Comparison of ENCODE assay signal across 9 cellular contexts in genomic region chr22:29907753-29908515, GRCh38. TPM values are rescaled to one million over a fixed set of nuclear protein-coding genes. Genes with fewer than 3 reads are reported as not detected.
DNase-seq lines count a peak whose midpoint lies in the region; ATAC-seq and TF ChIP-seq lines count a peak whose summit lies in the region.
"Had no signal": no experiment of that assay in that cellular context is flagged by ENCODE, and none has a peak within 500 bp of the region (broad histone marks: within the 10 kb centered on the region; RNA-seq: fewer than 3 reads in every experiment).

No MANE protein-coding gene starts in this region.

- no peaks in the 10 kb centered on the region for H3K36me3 Mint-ChIP-seq in Caco-2 (ENCODE audit: insufficient read depth, unreplicated experiment)
- no peaks in the 10 kb centered on the region for H3K36me3 Mint-ChIP-seq in endodermal cell (ENCODE audit: low read depth)
- H3K36me3 Mint-ChIP-seq: memory B cell had no signal

- H3K27me3 Mint-ChIP-seq in Caco-2 (ENCODE audit: insufficient read depth, unreplicated experiment) = no peaks in the 10 kb centered on the region
- H3K27me3 Mint-ChIP-seq in endodermal cell (ENCODE audit: insufficient read depth) = no peaks in the 10 kb centered on the region
- H3K27me3 Mint-ChIP-seq: memory B cell had no signal

- H3K27me3 ChIP-seq in Caco-2 (replicated peaks; ENCODE audit: control insufficient read depth, insufficient read depth, low read length) (no peaks in the 10 kb centered on the region), HUES48 (ENCODE audit: control insufficient read depth, insufficient read depth, low read length) (no peaks in the 10 kb centered on the region), muscle layer of duodenum (ENCODE audit: low read depth, low read length) (no peaks in the 10 kb centered on the region), endodermal cell (ENCODE audit: control insufficient read depth, insufficient read depth, low read length, poor library complexity, severe bottlenecking) (no peaks in the 10 kb centered on the region)

- POLR2A ChIA-PET in Caco-2 (lab: Charles Lee) (no interaction called here), RWPE1 (lab: Yijun Ruan, JAX; ENCODE audit: low non-redundant PET) (no interaction called here)

- H3K9ac ChIP-seq in HUES48 (ENCODE audit: low read depth, low read length) = no peak overlapping the region
- no peak overlapping the region for H3K9ac ChIP-seq in endodermal cell (ENCODE audit: extremely low read depth, low read length, poor library complexity, severe bottlenecking)

- H3K4me1 Mint-ChIP-seq in Caco-2 (ENCODE audit: low read depth, unreplicated experiment) = peaks cover 14% of the 10 kb centered on the region
- peaks cover 14% of the 10 kb centered on the region for H3K4me1 Mint-ChIP-seq in endodermal cell

- 74 to 87% methylated on average over 5 of the region's 5 CpGs for WGBS in endodermal cell (ENCODE audit: insufficient coverage in 1 of 2, insufficient read length in 1 of 2), 2 experiments

- H3K27ac ChIP-seq in HUES48 (ENCODE audit: low read depth, low read length) (peak overlapping the region; percentile 24), RWPE1 (no peak overlapping the region), muscle layer of duodenum (ENCODE audit: low read length) (peak overlapping the region; percentile 24), endodermal cell (ENCODE audit: low read depth, low read length) (no peak overlapping the region)

- no peak overlapping the region for H3K4me3 ChIP-seq in Caco-2 (ENCODE audit: low read depth, low read length)
- no peak overlapping the region for H3K4me3 ChIP-seq in HUES48 (ENCODE audit: low read depth, low read length)
- H3K4me3 ChIP-seq in epithelial cell of esophagus (ENCODE audit: low read length) = no peak overlapping the region
- H3K4me3 ChIP-seq in muscle layer of duodenum (ENCODE audit: low read depth in 1 of 2, low read length in 2 of 2) = peak overlapping the region in 1 of 2 donors; percentile 1
- H3K4me3 ChIP-seq in endodermal cell (ENCODE audit: low read length) = no peak overlapping the region

- H3K27ac Mint-ChIP-seq in Caco-2 (ENCODE audit: unreplicated experiment) = peak overlapping the region; percentile 86
- H3K27ac Mint-ChIP-seq in endodermal cell = no peak overlapping the region
- H3K27ac Mint-ChIP-seq: memory B cell had no signal

- no peak for ATAC-seq in HG03280 (IDR thresholded peaks at IDR 0.05; ENCODE audit: unreplicated experiment)

- intact Hi-C loops in Caco-2 (cut with micrococcal nuclease; ENCODE audit: unreplicated experiment) = no loop called here

- peak; percentile 44 to 45 for DNase-seq in Caco-2
- peak; percentile 82 for DNase-seq in RWPE1 (ENCODE audit: low spot score)
- peak; percentile 98 for DNase-seq in epithelial cell of esophagus (ENCODE audit: low read depth)
- DNase-seq in endodermal cell = no peak
- no peak for DNase-seq in GM10266 (ENCODE audit: extremely low spot score)

- H3K4me1 ChIP-seq in Caco-2 (peaks cover 23% of the 10 kb centered on the region), HUES48 (ENCODE audit: control insufficient read depth, insufficient read depth, low read length) (peaks cover 24% of the 10 kb centered on the region), muscle layer of duodenum (ENCODE audit: control insufficient read depth in 1 of 2, insufficient read depth in 2 of 2, low read length in 2 of 2) (peaks cover 15 to 28% of the 10 kb centered on the region in 2 donors), endodermal cell (ENCODE audit: control insufficient read depth, insufficient read depth, low read length) (peaks cover 4% of the 10 kb centered on the region)

- H3K9me3 ChIP-seq in Caco-2 (no peaks in the 10 kb centered on the region), HUES48 (ENCODE audit: control insufficient read depth, insufficient read depth, low read length) (no peaks in the 10 kb centered on the region), muscle layer of duodenum (ENCODE audit: control insufficient read depth in 1 of 2, low read length in 2 of 2) (no peaks in the 10 kb centered on the region), endodermal cell (ENCODE audit: control insufficient read depth, low read length) (no peaks in the 10 kb centered on the region)

- CTCF ChIA-PET in Caco-2 (lab: Charles Lee) (interaction anchor here (0.5 to 1.1 kb wide), 4 partner anchors 18 to 97 kb away, joined by 3 to 4 read pairs (median 3); no protein-coding TSS in a partner anchor), RWPE1 (lab: Yijun Ruan, JAX) (interaction anchor here (1.0 kb wide), 1 partner anchor 18 kb away, joined by 3 read pairs; no protein-coding TSS in a partner anchor)

- TF ChIP-seq CTCF in Caco-2 (IDR thresholded peaks at IDR 0.05; ENCODE audit: insufficient read depth in 1 of 2, low read depth in 1 of 2, low read length in 1 of 2, severe bottlenecking in 1 of 2, unreplicated experiment in 1 of 2) (no peak), RWPE1 (conservative IDR thresholded peaks at IDR 0.05; ENCODE audit: low read depth) (no peak), epithelial cell of esophagus (IDR thresholded peaks at IDR 0.05; ENCODE audit: insufficient read depth, low read depth, low read length, missing control alignments) (no peak), endodermal cell (conservative IDR thresholded peaks at IDR 0.05) (no peak), GM10266 (IDR thresholded peaks at IDR 0.05; ENCODE audit: control insufficient read depth, insufficient read depth, low read depth, missing control alignments) (no peak)

- H3K36me3 ChIP-seq in Caco-2 (ENCODE audit: control insufficient read depth, insufficient read depth, low read length) (no peaks in the 10 kb centered on the region), HUES48 (ENCODE audit: control insufficient read depth, insufficient read depth, low read length) (no peaks in the 10 kb centered on the region), muscle layer of duodenum (ENCODE audit: control insufficient read depth in 1 of 2, insufficient read depth in 2 of 2, low read length in 2 of 2) (no peaks in the 10 kb centered on the region), endodermal cell (ENCODE audit: control insufficient read depth, insufficient read depth, low read length) (no peaks in the 10 kb centered on the region)

- TSS peak; percentile 28 for BruUV-seq in Caco-2 (replicated peaks; lab: Mats Ljungman, UMichigan)

- H3K4me3 Mint-ChIP-seq in Caco-2 (ENCODE audit: unreplicated experiment) (peak overlapping the region; percentile 61), endodermal cell (no peak overlapping the region)
- H3K4me3 Mint-ChIP-seq: memory B cell had no signal

- H3K9me3 Mint-ChIP-seq in Caco-2 (ENCODE audit: unreplicated experiment) (no peaks in the 10 kb centered on the region), endodermal cell (no peaks in the 10 kb centered on the region)
- H3K9me3 Mint-ChIP-seq: memory B cell had no signal

RNA-seq across cellular contexts. Expression of gene MTMR3, which starts 25.0 kb away (rescaled TPM):
- total RNA-seq in Caco-2 (2022) (27.3 and 30.2 TPM in 2 replicates), endodermal cell (10 to 100 TPM; 30.9 to 41.3 TPM)
- polyA plus RNA-seq in endodermal cell (2013, experiment 1 of 2) = 26.3 TPM
- polyA plus RNA-seq in endodermal cell (2013, experiment 2 of 2) = 24.8 TPM

Comparison
In these comparisons a context has a peak if more than half of its experiments do, and no peak if none do; other contexts are left out.
1. DNase-seq: peak in Caco-2 (2 of 2), RWPE1 (single experiment) and epithelial cell of esophagus (single experiment); none in endodermal cell (single experiment) and GM10266 (single experiment).
2. H3K27ac ChIP-seq: peak in HUES48 (single experiment) and muscle layer of duodenum (single experiment); none in RWPE1 (single experiment) and endodermal cell (single experiment).